ENCODE assay signal across 10 cellular contexts in the genomic region with DNA sequence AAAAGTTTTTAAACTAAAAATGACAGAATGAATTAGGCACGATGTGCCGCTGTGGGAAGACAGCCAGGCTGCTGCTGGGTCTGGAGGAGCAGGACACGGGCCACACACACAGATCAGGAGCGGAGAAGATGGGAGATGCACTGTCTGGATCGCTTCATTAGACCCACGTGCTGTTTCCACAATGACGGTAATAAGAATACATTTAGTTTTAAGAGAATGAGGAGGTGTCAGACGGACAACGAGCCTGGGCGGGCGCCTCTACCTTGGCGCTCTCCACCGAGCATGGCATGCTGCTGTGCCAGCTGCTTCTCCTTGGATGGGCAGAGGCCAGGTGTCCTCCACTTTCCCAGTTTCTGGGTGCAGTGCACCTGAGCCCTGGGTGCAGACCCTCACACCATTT. TPM values are rescaled to one million over a fixed set of nuclear protein-coding genes. Genes with fewer than 3 reads are reported as not detected.
DNase-seq lines count a peak whose midpoint lies in the region; ATAC-seq and TF ChIP-seq lines count a peak whose summit lies in the region.
"Not testable (repeated sequence)": the region's sequence is repeated elsewhere in the genome, so short reads cannot be mapped to it uniquely, and the experiment has no call there.
"Had no signal": no experiment of that assay in that cellular context is flagged by ENCODE, and none has a peak within 500 bp of the region (broad histone marks: within the 10 kb centered on the region; RNA-seq: fewer than 3 reads in every experiment).

No MANE protein-coding gene starts in this region.

- H3K36me3 ChIP-seq in lower lobe of right lung, upper lobe of left lung: not testable (repeated sequence)

- H3K23ac ChIP-seq in H9 (ENCODE audit: insufficient read length, low read depth, low read length) = not testable (repeated sequence)

- WGBS in H9 (ENCODE audit: extremely low coverage, insufficient read length, low lambda C conversion rate) = no CpG with 5 or more reads among the region's 13 CpGs
- WGBS in upper lobe of left lung, 2 donors = 77 to 84% methylated on average over 13 of the region's 13 CpGs

- H4K20me1 ChIP-seq in H9 (ENCODE audit: control insufficient read depth, insufficient read depth, insufficient read length) = not testable (repeated sequence)

- H3K9ac ChIP-seq in H9 (ENCODE audit: extremely low read depth, insufficient read length, low read length) = not testable (repeated sequence)

- not testable (repeated sequence) for TF ChIP-seq EP300 in upper lobe of left lung (IDR thresholded peaks at IDR 0.05)

- H3K27me3 ChIP-seq in H9 (ENCODE audit: insufficient read depth, low read length); lower lobe of right lung (ENCODE audit: low read depth); upper lobe of left lung: not testable (repeated sequence)

- not testable (repeated sequence) for H3K9me3 ChIP-seq in H9 (ENCODE audit: control insufficient read depth, low read depth, low read length); lower lobe of right lung; upper lobe of left lung

- H3K56ac ChIP-seq in H9 (ENCODE audit: insufficient read length, low read depth, low read length) = not testable (repeated sequence)

- not testable (repeated sequence) for H3K18ac ChIP-seq in H9 (ENCODE audit: insufficient read length, low read depth, low read length)

- H3K4me1 Mint-ChIP-seq in H9 = not testable (repeated sequence)

- not testable (repeated sequence) for H2BK120ac ChIP-seq in H9 (ENCODE audit: low read depth, low read length, poor library complexity, severe bottlenecking)

- not testable (repeated sequence) for H2AK5ac ChIP-seq in H9 (ENCODE audit: insufficient read length, low read length)

- H2BK15ac ChIP-seq in H9 (ENCODE audit: low read depth, low read length) = not testable (repeated sequence)

- intact Hi-C loops in Right ventricle myocardium inferior (cut with DNase I) = loop anchor here (5.0 kb wide), 1 partner anchor 91 kb away; no protein-coding TSS in a partner anchor
- intact Hi-C loops in lower lobe of right lung (cut with DNase I); sciatic nerve (cut with DNase I): not testable (repeated sequence)

- not testable (repeated sequence) for H3T11ph ChIP-seq in H9 (ENCODE audit: low read length)

- not testable (repeated sequence) for H3K9me3 Mint-ChIP-seq in H9

- not testable (repeated sequence) for H4K8ac ChIP-seq in H9 (replicated peaks; ENCODE audit: insufficient read length, low read depth, low read length)

- H2AFZ ChIP-seq in H9 (ENCODE audit: low read length) = not testable (repeated sequence)

- not testable (repeated sequence) for H3K23me2 ChIP-seq in H9 (ENCODE audit: insufficient read length, low read depth, low read length, poor library complexity, severe bottlenecking)

- TF ChIP-seq CTCF in H9 (conservative IDR thresholded peaks at IDR 0.05); lower lobe of right lung (IDR thresholded peaks at IDR 0.05); upper lobe of left lung (IDR thresholded peaks at IDR 0.05): not testable (repeated sequence)

- not testable (repeated sequence) for H3K79me2 ChIP-seq in H9 (ENCODE audit: insufficient read depth, low read length)

- DNase-seq in AG20443 (ENCODE audit: low spot score) = peak; percentile 16
- DNase-seq in H9 = peak; percentile 13
- peak; percentile 5 for DNase-seq in activated CD4-positive, alpha-beta T cell treated with anti-CD3 and anti-CD28 coated beads for 1 hour
- DNase-seq in activated T-cell treated with anti-CD3 and anti-CD28 coated beads, Interleukin-2, amount 50 U/mL, for 48 hours = peak; percentile 12 to 16
- DNase-seq in Right ventricle myocardium inferior (ENCODE audit: missing footprints) = peak; percentile 49
- DNase-seq in lower lobe of right lung = peak; percentile 19
- DNase-seq in sciatic nerve (ENCODE audit: low spot score) = peak; percentile 50
- peak; percentile 20 to 40 for DNase-seq in upper lobe of left lung

- H3K4me1 ChIP-seq in H9 (ENCODE audit: insufficient read depth, low read length); lower lobe of right lung; upper lobe of left lung: not testable (repeated sequence)

- not testable (repeated sequence) for H3K4me2 ChIP-seq in H9 (ENCODE audit: insufficient read depth, insufficient read length, low read length)

- not testable (repeated sequence) for TF ChIP-seq POLR2A in upper lobe of left lung (IDR thresholded peaks at IDR 0.05)

- H3K4ac ChIP-seq in H9 (ENCODE audit: low read depth, low read length) = not testable (repeated sequence)

- not testable (repeated sequence) for H3K27ac ChIP-seq in H9 (ENCODE audit: insufficient read length, low read depth, low read length); lower lobe of right lung; upper lobe of left lung

- H3K36me3 Mint-ChIP-seq in H9 (ENCODE audit: insufficient read depth in 1 of 3, low read depth in 3 of 3) = not testable (repeated sequence)

- H2BK20ac ChIP-seq in H9 (ENCODE audit: low read depth, low read length, poor library complexity, severe bottlenecking) = not testable (repeated sequence)

- H2BK12ac ChIP-seq in H9 (ENCODE audit: insufficient read length, low read depth, low read length) = not testable (repeated sequence)

- not testable (repeated sequence) for H3K27me3 Mint-ChIP-seq in H9 (ENCODE audit: low read depth)

- not testable (repeated sequence) for H3K79me1 ChIP-seq in H9 (ENCODE audit: insufficient read depth, low read depth, low read length, poor library complexity, severe bottlenecking)

- ATAC-seq in Right ventricle myocardium inferior; lower lobe of right lung; sciatic nerve; upper lobe of left lung (ENCODE audit: low FRiP score in 2 of 2): not testable (repeated sequence)

- not testable (repeated sequence) for H4K5ac ChIP-seq in H9 (ENCODE audit: insufficient read length, low read depth, low read length)

- H3K4me3 ChIP-seq in lower lobe of right lung, upper lobe of left lung: not testable (repeated sequence)

- H3K4me3 Mint-ChIP-seq in H9 = not testable (repeated sequence)

- not testable (repeated sequence) for H3K14ac ChIP-seq in H9 (ENCODE audit: insufficient read depth, low read length)

- not testable (repeated sequence) for H3K27ac Mint-ChIP-seq in H9

- H4K91ac ChIP-seq in H9 (ENCODE audit: insufficient read length, low read depth, low read length) = not testable (repeated sequence)

- H2BK5ac ChIP-seq in H9 (ENCODE audit: insufficient read length, low read length) = not testable (repeated sequence)

RNA-seq across cellular contexts. Expression of a gene that starts 11.6 kb away (rescaled TPM):
- total RNA-seq in H9 (2021) (0.86 and 1.4 TPM in 2 replicates), Right ventricle myocardium inferior (14.7 TPM), lower lobe of right lung (14.9 TPM), sciatic nerve (1.9 TPM), upper lobe of left lung (10 to 100 TPM in 4 of 6 donors, 1 to 10 TPM in 2; 7.4 to 40.8 (median 13.1) TPM)
- total RNA-seq: GM23248, MCF 10A had no signal
